Comparison of ENCODE assay signal across 18 cellular contexts in the genomic region with DNA sequence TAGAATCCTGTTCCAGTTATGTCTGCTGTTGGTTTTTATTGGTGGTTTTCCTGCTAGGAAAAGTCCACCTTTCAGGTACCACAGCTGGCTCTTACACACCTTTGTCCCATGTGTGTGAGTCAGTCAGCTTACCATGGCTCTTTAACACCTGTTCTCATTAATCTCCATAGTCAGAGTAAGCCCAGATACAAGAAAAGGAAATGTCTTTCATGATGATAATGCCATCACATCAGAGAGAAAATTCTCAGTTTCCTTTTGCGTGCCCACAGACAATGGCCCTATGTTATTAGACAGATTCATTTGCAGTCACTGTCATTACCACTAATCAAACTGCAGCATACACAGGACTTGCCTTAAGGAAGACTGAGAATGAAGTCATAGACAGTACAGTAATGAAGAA.
"Had no signal": no experiment of that assay in that cellular context is flagged by ENCODE, and none has a peak within 500 bp of the region (broad histone marks: within the 10 kb centered on the region; RNA-seq: fewer than 3 reads in every experiment).

No MANE protein-coding gene starts in this region.

- H3K4me1 ChIP-seq: lower lobe of right lung, transverse colon, vagina had no signal

- H3K9me3 Mint-ChIP-seq: activated naive CD4-positive, alpha-beta T cell treated with anti-CD3 and anti-CD28 coated beads, Interleukin-2, amount 50 U/mL, for 24 hours; stimulated activated naive CD8-positive, alpha-beta T cell treated with anti-CD3 and anti-CD28 coated beads, Interleukin-15, Interleukin-2, amounts not matched to agents 100 ng/mL and 50 ng/mL, for 24 hours had no signal

- ATAC-seq: activated CD4-positive, alpha-beta T cell treated with anti-CD3 and anti-CD28 coated beads for 36 hours; effector memory CD8-positive, alpha-beta T cell; left colon had no signal

- H3K27me3 ChIP-seq: adrenal gland, cardiac muscle cell, right atrium auricular region, transverse colon, vagina had no signal

- H3K36me3 ChIP-seq: adrenal gland, cardiac muscle cell, lower lobe of right lung, right atrium auricular region, transverse colon, vagina had no signal

- H3K27ac Mint-ChIP-seq: activated CD4-positive, alpha-beta T cell treated with anti-CD3 and anti-CD28 coated beads for 36 hours; activated naive CD4-positive, alpha-beta T cell treated with anti-CD3 and anti-CD28 coated beads, Interleukin-2, amount 50 U/mL, for 24 hours; effector memory CD8-positive, alpha-beta T cell; naive B cell; progenitor cell of endocrine pancreas; stimulated activated naive CD8-positive, alpha-beta T cell treated with anti-CD3 and anti-CD28 coated beads, Interleukin-15, Interleukin-2, amounts not matched to agents 100 ng/mL and 50 ng/mL, for 24 hours had no signal

- DNase-seq: activated CD4-positive, alpha-beta T cell treated with anti-CD3 and anti-CD28 coated beads for 36 hours; activated CD4-positive, alpha-beta T cell treated with anti-CD3 and anti-CD28 coated beads, Interleukin-2, amount 50 U/mL, for 48 hours; activated gamma-delta T cell; effector memory CD8-positive, alpha-beta T cell; hippocampal formation; left colon; lower lobe of right lung; midbrain; naive B cell; stimulated activated CD4-positive, alpha-beta T cell treated with anti-CD3 and anti-CD28 coated beads, Interleukin-2, amount 100 ng/mL, for 48 hours; transverse colon had no signal

- H3K9me3 ChIP-seq: lower lobe of right lung, right atrium auricular region, transverse colon, vagina had no signal

- H3K36me3 Mint-ChIP-seq: activated naive CD4-positive, alpha-beta T cell treated with anti-CD3 and anti-CD28 coated beads, Interleukin-2, amount 50 U/mL, for 24 hours; naive B cell had no signal

- H3K27ac ChIP-seq: adrenal gland, cardiac muscle cell, lower lobe of right lung, right atrium auricular region, transverse colon, vagina had no signal

- H3K4me3 ChIP-seq: adrenal gland, cardiac muscle cell, lower lobe of right lung, right atrium auricular region, transverse colon, vagina had no signal
